ENCODE assay signal across 13 cellular contexts in genomic region chr4:53476232-53477037, GRCh38.
DNase-seq lines count a peak whose midpoint lies in the region; ATAC-seq, FAIRE-seq and TF ChIP-seq lines count a peak whose summit lies in the region.
"Had no signal": no experiment of that assay in that cellular context is flagged by ENCODE, and none has a peak within 500 bp of the region (broad histone marks: within the 10 kb centered on the region; RNA-seq: fewer than 3 reads in every experiment).

No MANE protein-coding gene starts in this region.

- intact Hi-C loops in HepG2 (cut with micrococcal nuclease; ENCODE audit: unreplicated experiment), result no loop called here
- intact Hi-C loops in right lobe of liver (cut with DNase I), result no loop called here
- intact Hi-C loops in aorta (cut with DNase I), result no loop called here
- intact Hi-C loops in testis (cut with DNase I; ENCODE audit: low total_unique reads), result no loop called here

- no peak for TF ChIP-seq POLR2A in HepG2 (IDR thresholded peaks at IDR 0.05; ENCODE audit: insufficient read depth in 1 of 2, low read depth in 2 of 2, low read length in 2 of 2)
- TF ChIP-seq POLR2A in right lobe of liver (IDR thresholded peaks at IDR 0.05), result no peak
- no peak for TF ChIP-seq POLR2A in testis (IDR thresholded peaks at IDR 0.05)

- H3K4me3 ChIP-seq in HepG2 (replicated peaks in 1 of 3; ENCODE audit: insufficient read depth in 1 of 3, low read depth in 2 of 3, low read length in 3 of 3) (no peak overlapping the region), right lobe of liver (no peak overlapping the region), astrocyte of the spinal cord (ENCODE audit: low read depth, low read length) (no peak overlapping the region), aorta (ENCODE audit: low read length in 2 of 2) (no peak overlapping the region), testis (no peak overlapping the region)
- H3K4me3 ChIP-seq: cardiac muscle cell, lower lobe of right lung, thyroid gland had no signal

- TF ChIP-seq EP300 in HepG2 (IDR thresholded peaks at IDR 0.05; ENCODE audit: low read depth in 2 of 2, low read length in 2 of 2) (no peak), HepG2 (CRISPR knock-in tag; IDR thresholded peaks at IDR 0.05; ENCODE audit: borderline replicate concordance) (no peak)

- H2AFZ ChIP-seq in HepG2 (ENCODE audit: low read length), result no peak overlapping the region

- no peak overlapping the region for H3K27ac ChIP-seq in HepG2 (ENCODE audit: extremely low read length, insufficient read depth, low read length)
- H3K27ac ChIP-seq in right lobe of liver, result no peak overlapping the region
- H3K27ac ChIP-seq in aorta (ENCODE audit: low read depth in 1 of 2, low read length in 2 of 2), result no peak overlapping the region
- H3K27ac ChIP-seq in testis, result no peak overlapping the region
- H3K27ac ChIP-seq: cardiac muscle cell, lower lobe of right lung, thyroid gland had no signal

- H3K79me2 ChIP-seq in HepG2 (ENCODE audit: insufficient read depth, low read length), result no peaks in the 10 kb centered on the region

- H3K9me3 ChIP-seq in HepG2 (ENCODE audit: low read length) (no peaks in the 10 kb centered on the region), right lobe of liver (no peaks in the 10 kb centered on the region), aorta (ENCODE audit: control insufficient read depth, low read length) (no peaks in the 10 kb centered on the region), testis (no peaks in the 10 kb centered on the region)
- H3K9me3 ChIP-seq: lower lobe of right lung had no signal

- no peak overlapping the region for H3K4me3 Mint-ChIP-seq in activated CD8-positive, alpha-beta memory T cell treated with anti-CD3 and anti-CD28 coated beads, Interleukin-2, amount 10 ng/mL, durations not matched to agents 7 days and 5 days
- H3K4me3 Mint-ChIP-seq in T-cell, result no peak overlapping the region
- H3K4me3 Mint-ChIP-seq: B cell had no signal

- TF ChIP-seq RAD21 in HepG2 (CRISPR knock-in tag; IDR thresholded peaks at IDR 0.05), result no peak

- FAIRE-seq in HepG2 (lab: Jason Lieb, UNC), result no peak

- no peak overlapping the region for H3K27ac Mint-ChIP-seq in activated CD8-positive, alpha-beta memory T cell treated with anti-CD3 and anti-CD28 coated beads, Interleukin-2, amount 10 ng/mL, durations not matched to agents 7 days and 5 days
- H3K27ac Mint-ChIP-seq in T-cell, result no peak overlapping the region
- H3K27ac Mint-ChIP-seq: B cell had no signal

- H3K9ac ChIP-seq in HepG2 (ENCODE audit: insufficient read depth, low read depth, low read length), result no peak overlapping the region

- POLR2A ChIA-PET in HepG2 (lab: Yijun Ruan, JAX) (no interaction called here), T-cell (lab: Charles Lee) (no interaction called here)

- no peaks in the 10 kb centered on the region for H3K36me3 Mint-ChIP-seq in activated CD8-positive, alpha-beta memory T cell treated with anti-CD3 and anti-CD28 coated beads, Interleukin-2, amount 10 ng/mL, durations not matched to agents 7 days and 5 days
- H3K36me3 Mint-ChIP-seq in T-cell, result no peaks in the 10 kb centered on the region

- peaks cover 21% of the 10 kb centered on the region for H3K27me3 Mint-ChIP-seq in activated CD8-positive, alpha-beta memory T cell treated with anti-CD3 and anti-CD28 coated beads, Interleukin-2, amount 10 ng/mL, durations not matched to agents 7 days and 5 days
- peaks cover 1 to 5% of the 10 kb centered on the region in 2 donors for H3K27me3 Mint-ChIP-seq in T-cell

- no peaks in the 10 kb centered on the region for H3K36me3 ChIP-seq in HepG2 (replicated peaks in 1 of 2; ENCODE audit: control insufficient read depth in 1 of 2, insufficient read depth in 2 of 2, low read length in 2 of 2)
- no peaks in the 10 kb centered on the region for H3K36me3 ChIP-seq in right lobe of liver
- peaks cover 0 to 5% of the 10 kb centered on the region in 2 donors for H3K36me3 ChIP-seq in aorta (ENCODE audit: control insufficient read depth in 1 of 2, insufficient read depth in 2 of 2, low read length in 1 of 2)
- no peaks in the 10 kb centered on the region for H3K36me3 ChIP-seq in testis (ENCODE audit: low read depth, missing control alignments)
- H3K36me3 ChIP-seq: cardiac muscle cell, lower lobe of right lung had no signal

- H3K27me3 ChIP-seq in HepG2 (ENCODE audit: control insufficient read depth in 1 of 2, insufficient read depth in 2 of 2, low read length in 2 of 2), result peaks cover 0 to 4% of the 10 kb centered on the region in 2 experiments; a peak in 1 of 5 replicates
- no peaks in the 10 kb centered on the region for H3K27me3 ChIP-seq in right lobe of liver
- no peaks in the 10 kb centered on the region for H3K27me3 ChIP-seq in aorta (ENCODE audit: control insufficient read depth in 1 of 2, insufficient read depth in 2 of 2, low read length in 1 of 2)
- no peaks in the 10 kb centered on the region for H3K27me3 ChIP-seq in testis
- H3K27me3 ChIP-seq: cardiac muscle cell, thyroid gland had no signal

- no peaks in the 10 kb centered on the region for H3K9me3 Mint-ChIP-seq in activated CD8-positive, alpha-beta memory T cell treated with anti-CD3 and anti-CD28 coated beads, Interleukin-2, amount 10 ng/mL, durations not matched to agents 7 days and 5 days (ENCODE audit: low read depth)
- peaks cover 9 to 12% (median 11%) of the 10 kb centered on the region in 3 donors for H3K9me3 Mint-ChIP-seq in T-cell

- BruUV-seq in HepG2 (replicated peaks; lab: Mats Ljungman, UMichigan), result no TSS peak

- CTCF ChIA-PET in HepG2 (lab: Yijun Ruan, JAX; ENCODE audit: low intra/inter-chr PET ratio, low total read pairs) (no interaction called here), T-cell (lab: Charles Lee) (no interaction called here)
- CTCF ChIA-PET in activated CD8-positive, alpha-beta memory T cell treated with anti-CD3 and anti-CD28 coated beads, Interleukin-2, amount 10 ng/mL, durations not matched to agents 7 days and 5 days (lab: Charles Lee), result no interaction called here

- no peak for TF ChIP-seq CTCF in HepG2 (CRISPR knock-in tag; IDR thresholded peaks at IDR 0.05)
- TF ChIP-seq CTCF in right lobe of liver (IDR thresholded peaks at IDR 0.05), result no peak
- TF ChIP-seq CTCF in astrocyte of the spinal cord (IDR thresholded peaks at IDR 0.05; ENCODE audit: low read depth, low read length), result no peak
- TF ChIP-seq CTCF in testis (IDR thresholded peaks at IDR 0.05), result no peak

- H3K4me1 ChIP-seq in HepG2 (ENCODE audit: insufficient read depth, low read length) (peaks cover 11% of the 10 kb centered on the region), right lobe of liver (no peaks in the 10 kb centered on the region), aorta (ENCODE audit: control insufficient read depth in 1 of 2, insufficient read depth in 2 of 2, low read length in 2 of 2) (peaks cover 0 to 2% of the 10 kb centered on the region in 2 donors), testis (no peaks in the 10 kb centered on the region)
- H3K4me1 ChIP-seq: lower lobe of right lung, thyroid gland had no signal

- no peaks in the 10 kb centered on the region for H4K20me1 ChIP-seq in HepG2 (ENCODE audit: insufficient read depth, low read length)

- H3K4me1 Mint-ChIP-seq in activated CD8-positive, alpha-beta memory T cell treated with anti-CD3 and anti-CD28 coated beads, Interleukin-2, amount 10 ng/mL, durations not matched to agents 7 days and 5 days, result peaks cover 1% of the 10 kb centered on the region
- no peaks in the 10 kb centered on the region for H3K4me1 Mint-ChIP-seq in T-cell
- H3K4me1 Mint-ChIP-seq: B cell had no signal

- in situ Hi-C loops in HepG2 (cut with HindIII; ENCODE audit: extremely low pct_ligation_motif_present, low pct_unique_long_range_greater_than_20kb) (loop anchor here (25.0 kb wide), 1 partner anchor 761 kb away; the partner anchor contains the start of gene PDGFRA), astrocyte of the spinal cord (cut with HindIII; ENCODE audit: low sequenced_read_pairs) (loop anchor here (25.0 kb wide), 1 partner anchor 436 kb away; no protein-coding TSS in a partner anchor)

- H3K4me2 ChIP-seq in HepG2 (ENCODE audit: low read depth, low read length), result peak overlapping the region; percentile 34; the same call in 1 of the 2 replicates

- no peak for DNase-seq in HepG2 (ENCODE audit: low spot score)
- no peak for DNase-seq in right lobe of liver
- DNase-seq in astrocyte of the spinal cord (ENCODE audit: low read depth, low spot score), result peak; percentile 98
- DNase-seq in iris pigment epithelial cell (ENCODE audit: low read depth), result peak; percentile 98
- DNase-seq in aorta, result peak; percentile 80 to 83
- no peak for DNase-seq in activated CD8-positive, alpha-beta memory T cell treated with anti-CD3 and anti-CD28 coated beads, Interleukin-2, amount 10 ng/mL, durations not matched to agents 7 days and 5 days
- no peak for DNase-seq in T-cell
- DNase-seq in testis, result no peak
- DNase-seq: activated CD4-positive, alpha-beta T cell treated with anti-CD3 and anti-CD28 coated beads for 4 hours; lower lobe of right lung; thyroid gland had no signal

- 65% methylated on average over 8 of the region's 10 CpGs for WGBS in HepG2 (ENCODE audit: low lambda C conversion rate)
- WGBS in right lobe of liver (ENCODE audit: insufficient coverage, low coverage, low lambda C conversion rate, missing lambda C conversion rate), result 100% methylated on average over 1 of the region's 10 CpGs
- WGBS in aorta, 2 donors, result 54 to 55% methylated on average over 10 of the region's 10 CpGs
- WGBS in testis, 2 donors, result 85 to 86% methylated on average over 10 of the region's 10 CpGs

- ATAC-seq in HepG2 (peak; percentile 64), right lobe of liver (no peak), aorta (ENCODE audit: low FRiP score) (peak; percentile 80), T-cell (replicated peaks in 1 of 4) (no peak)
- no peak for ATAC-seq in activated CD8-positive, alpha-beta memory T cell treated with anti-CD3 and anti-CD28 coated beads, Interleukin-2, amount 10 ng/mL, durations not matched to agents 7 days and 5 days

TF ChIP-seq in HepG2, 621 proteins besides CTCF, POLR2A, EP300 and RAD21:
- no peak for TF ChIP-seq MLLT10 (CRISPR knock-in tag; IDR thresholded peaks at IDR 0.05)
- no peak for TF ChIP-seq NR2F6 (IDR thresholded peaks at IDR 0.05)
- TF ChIP-seq NR2F6 (CRISPR knock-in tag; IDR thresholded peaks at IDR 0.05), result no peak
- TF ChIP-seq BHLHE40 (IDR thresholded peaks at IDR 0.05; ENCODE audit: low read length), result no peak
- no peak for TF ChIP-seq ZNF550 (CRISPR knock-in tag; IDR thresholded peaks at IDR 0.05; ENCODE audit: borderline replicate concordance)
- no peak for TF ChIP-seq FOXJ3 (CRISPR knock-in tag; IDR thresholded peaks at IDR 0.05; ENCODE audit: borderline replicate concordance)
- TF ChIP-seq SATB2 (CRISPR knock-in tag; IDR thresholded peaks at IDR 0.05), result no peak
- TF ChIP-seq ELF4 (CRISPR knock-in tag; IDR thresholded peaks at IDR 0.05; ENCODE audit: borderline replicate concordance), result no peak

Comparison
In these comparisons a context has a peak if more than half of its experiments do, and no peak if none do; other contexts are left out.
1. ATAC-seq: peak in HepG2 (single experiment) and aorta (single experiment); none in right lobe of liver (0 of 4), activated CD8-positive, alpha-beta memory T cell treated with anti-CD3 and anti-CD28 coated beads, Interleukin-2, amount 10 ng/mL, durations not matched to agents 7 days and 5 days (single experiment) and T-cell (0 of 4).
2. DNase-seq: peak in astrocyte of the spinal cord (single experiment), iris pigment epithelial cell (single experiment) and aorta (2 of 2); none in HepG2 (single experiment), right lobe of liver (0 of 3), activated CD8-positive, alpha-beta memory T cell treated with anti-CD3 and anti-CD28 coated beads, Interleukin-2, amount 10 ng/mL, durations not matched to agents 7 days and 5 days (single experiment), T-cell (0 of 34) and testis (single experiment).